Comparison of ENCODE assay signal across 13 cellular contexts in the genomic region with DNA sequence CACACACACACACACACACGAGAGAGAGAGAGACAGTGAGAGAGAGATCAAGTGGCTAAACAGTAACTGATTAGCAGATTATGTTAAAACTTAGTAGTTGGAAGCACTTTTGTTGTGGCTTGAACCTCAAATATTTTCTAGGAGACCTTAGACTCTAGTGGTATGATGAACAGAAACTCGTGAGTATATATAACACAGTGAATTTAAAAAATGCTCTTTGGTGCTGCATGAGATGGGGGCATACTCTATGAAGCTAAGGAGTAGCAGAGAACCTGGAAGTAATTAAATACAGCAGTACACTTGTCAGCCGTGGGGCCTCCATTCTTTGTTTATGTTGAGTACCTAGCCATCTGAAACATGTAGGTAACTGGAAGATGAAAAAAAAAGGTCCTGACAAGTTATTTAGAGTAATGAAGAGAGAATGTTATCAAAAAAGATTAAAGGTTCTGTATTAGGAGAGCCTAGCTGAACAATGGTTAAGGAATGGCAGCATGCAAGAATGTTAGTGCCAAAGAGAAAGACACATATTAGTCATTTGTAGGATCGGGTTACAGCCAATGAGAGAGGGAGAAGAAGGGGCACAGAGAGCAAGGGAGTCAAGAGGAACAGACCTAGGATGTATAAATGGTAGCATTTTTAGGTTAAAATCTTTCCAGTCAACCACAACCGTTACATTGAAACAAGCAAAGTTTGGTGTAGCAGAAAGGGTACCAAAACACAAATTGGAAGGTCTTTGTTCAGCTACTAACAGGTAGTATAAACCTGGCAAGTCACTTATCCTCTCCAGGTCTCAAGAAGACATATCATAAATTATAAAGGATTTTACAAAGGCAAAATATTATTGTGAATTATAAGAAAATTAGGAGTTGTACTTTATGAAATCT.
DNase-seq lines count a peak whose midpoint lies in the region; ATAC-seq and TF ChIP-seq lines count a peak whose summit lies in the region.
"Had no signal": no experiment of that assay in that cellular context is flagged by ENCODE, and none has a peak within 500 bp of the region (broad histone marks: within the 10 kb centered on the region; RNA-seq: fewer than 3 reads in every experiment).

No MANE protein-coding gene starts in this region.

- no peaks in the 10 kb centered on the region for H4K20me1 ChIP-seq in OCI-LY7 (ENCODE audit: insufficient read depth, low read length)
- H4K20me1 ChIP-seq in H9 (ENCODE audit: control insufficient read depth, insufficient read depth, insufficient read length): no peaks in the 10 kb centered on the region
- H4K20me1 ChIP-seq: BLaER1 had no signal

- peak overlapping the region; percentile 14 for H3K27ac Mint-ChIP-seq in MCF 10A (ENCODE audit: low read depth, unreplicated experiment)
- H3K27ac Mint-ChIP-seq in H9: no peak overlapping the region
- peak overlapping the region in 1 of 2 donors; percentile 37 for H3K27ac Mint-ChIP-seq in stimulated activated naive CD8-positive, alpha-beta T cell treated with anti-CD3 and anti-CD28 coated beads, Interleukin-15, amount 100 ng/mL, for 72 hours
- H3K27ac Mint-ChIP-seq: naive thymus-derived CD8-positive, alpha-beta T cell had no signal

- peak; percentile 65 for DNase-seq in MCF 10A (ENCODE audit: unreplicated experiment)
- no peak for DNase-seq in breast epithelium (ENCODE audit: low spot score in 2 of 2)
- DNase-seq in T1000 (lab: John Stamatoyannopoulos, UW): peak; percentile 2
- DNase-seq in hepatic stellate cell (ENCODE audit: low spot score): peak; percentile 15
- DNase-seq in OCI-LY7 (ENCODE audit: low spot score): no peak
- DNase-seq in H9: no peak
- no peak for DNase-seq in stimulated activated naive CD8-positive, alpha-beta T cell treated with anti-CD3 and anti-CD28 coated beads, Interleukin-15, amount 100 ng/mL, for 72 hours
- DNase-seq: central memory CD4-positive, alpha-beta T cell; naive thymus-derived CD8-positive, alpha-beta T cell; T-helper 1 cell; upper lobe of left lung had no signal

- no peak overlapping the region for H3T11ph ChIP-seq in H9 (ENCODE audit: low read length)

- H3K23me2 ChIP-seq in H9 (ENCODE audit: insufficient read length, low read depth, low read length, poor library complexity, severe bottlenecking): no peaks in the 10 kb centered on the region

- no peak overlapping the region for H3K14ac ChIP-seq in H9 (ENCODE audit: insufficient read depth, low read length)

- H2AFZ ChIP-seq in OCI-LY7 (ENCODE audit: low read length): no peak overlapping the region
- no peak overlapping the region for H2AFZ ChIP-seq in H9 (ENCODE audit: low read length)

- no peak overlapping the region for H2AK5ac ChIP-seq in H9 (ENCODE audit: insufficient read length, low read length)

- no peak overlapping the region for H4K5ac ChIP-seq in H9 (ENCODE audit: insufficient read length, low read depth, low read length)

- BruUV-seq in MCF 10A (replicated peaks; lab: Mats Ljungman, UMichigan) (no TSS peak), OCI-LY7 (replicated peaks; lab: Mats Ljungman, UMichigan) (no TSS peak)

- H3K27me3 ChIP-seq in breast epithelium (peaks cover 0 to 66% of the 10 kb centered on the region in 2 donors), H9 (ENCODE audit: insufficient read depth, low read length) (no peaks in the 10 kb centered on the region)
- H3K27me3 ChIP-seq: BLaER1, upper lobe of left lung had no signal

- no peaks in the 10 kb centered on the region for H3K9me2 ChIP-seq in OCI-LY7 (ENCODE audit: insufficient read depth, low read length)

- WGBS in H9 (ENCODE audit: extremely low coverage, insufficient read length, low lambda C conversion rate): no CpG with 5 or more reads among the region's 5 CpGs

- H3K4me3 ChIP-seq in breast epithelium (no peak overlapping the region), OCI-LY7 (ENCODE audit: low read depth, low read length, poor library complexity, severe bottlenecking) (no peak overlapping the region)
- H3K4me3 ChIP-seq: BLaER1, upper lobe of left lung had no signal

- H3K9me3 ChIP-seq in breast epithelium (no peaks in the 10 kb centered on the region), OCI-LY7 (ENCODE audit: low read length) (no peaks in the 10 kb centered on the region), H9 (ENCODE audit: control insufficient read depth, low read depth, low read length) (no peaks in the 10 kb centered on the region)
- H3K9me3 ChIP-seq: BLaER1, upper lobe of left lung had no signal

- H3K9me3 Mint-ChIP-seq in MCF 10A (ENCODE audit: unreplicated experiment) (no peaks in the 10 kb centered on the region), H9 (peaks cover 64% of the 10 kb centered on the region in 2 experiments)
- no peaks in the 10 kb centered on the region for H3K9me3 Mint-ChIP-seq in stimulated activated naive CD8-positive, alpha-beta T cell treated with anti-CD3 and anti-CD28 coated beads, Interleukin-15, amount 100 ng/mL, for 72 hours
- H3K9me3 Mint-ChIP-seq: naive thymus-derived CD8-positive, alpha-beta T cell had no signal

- no peak overlapping the region for H3K56ac ChIP-seq in H9 (ENCODE audit: insufficient read length, low read depth, low read length)

- ATAC-seq in GM18868 (IDR thresholded peaks at IDR 0.05; ENCODE audit: unreplicated experiment): no peak
- ATAC-seq in stimulated activated naive CD8-positive, alpha-beta T cell treated with anti-CD3 and anti-CD28 coated beads, Interleukin-15, amount 100 ng/mL, for 72 hours: no peak
- ATAC-seq: naive thymus-derived CD8-positive, alpha-beta T cell had no signal

- H2BK5ac ChIP-seq in H9 (ENCODE audit: insufficient read length, low read length): no peak overlapping the region

- H3K4me2 ChIP-seq in OCI-LY7 (ENCODE audit: low read length) (no peak overlapping the region), H9 (ENCODE audit: insufficient read depth, insufficient read length, low read length) (no peak overlapping the region)
- H3K4me2 ChIP-seq: BLaER1 had no signal

- no peak overlapping the region for H4K91ac ChIP-seq in H9 (ENCODE audit: insufficient read length, low read depth, low read length)

- no peak overlapping the region for H2BK20ac ChIP-seq in H9 (ENCODE audit: low read depth, low read length, poor library complexity, severe bottlenecking)

- H3K36me3 Mint-ChIP-seq in MCF 10A (ENCODE audit: insufficient read depth, unreplicated experiment): no peaks in the 10 kb centered on the region
- H3K36me3 Mint-ChIP-seq in H9 (ENCODE audit: insufficient read depth in 1 of 3, low read depth in 3 of 3): no peaks in the 10 kb centered on the region; a peak in 2 of 7 replicates
- H3K36me3 Mint-ChIP-seq: naive thymus-derived CD8-positive, alpha-beta T cell had no signal

- no peak overlapping the region for H3K4ac ChIP-seq in H9 (ENCODE audit: low read depth, low read length)

- no peak overlapping the region for H3K23ac ChIP-seq in H9 (ENCODE audit: insufficient read length, low read depth, low read length)

- POLR2A ChIA-PET in MCF 10A (lab: Yijun Ruan, JAX): interaction anchor here (0.6 to 4.8 kb wide), 10 partner anchors 10 to 258 kb away, joined by 3 to 46 read pairs (median 4); no protein-coding TSS in a partner anchor
- POLR2A ChIA-PET in OCI-LY7 (lab: Charles Lee): interaction anchor here (0.7 kb wide), 1 partner anchor 155 kb away, joined by 4 read pairs; no protein-coding TSS in a partner anchor

- H4K8ac ChIP-seq in H9 (replicated peaks; ENCODE audit: insufficient read length, low read depth, low read length): no peak overlapping the region

- intact Hi-C loops in MCF 10A (cut with micrococcal nuclease): no loop called here
- intact Hi-C loops in breast epithelium (cut with DNase I; ENCODE audit: low total_unique reads): no loop called here
- intact Hi-C loops in OCI-LY7 (cut with micrococcal nuclease; ENCODE audit: unreplicated experiment): no loop called here

- no peaks in the 10 kb centered on the region for H3K79me1 ChIP-seq in H9 (ENCODE audit: insufficient read depth, low read depth, low read length, poor library complexity, severe bottlenecking)

- no peak overlapping the region for H2BK15ac ChIP-seq in H9 (ENCODE audit: low read depth, low read length)

- CTCF ChIA-PET in MCF 10A (lab: Yijun Ruan, JAX): interaction anchor here (1.1 kb wide), 1 partner anchor 311 kb away, joined by 4 read pairs; no protein-coding TSS in a partner anchor
- CTCF ChIA-PET in OCI-LY7 (lab: Charles Lee; ENCODE audit: unreplicated experiment): no interaction called here

- no peaks in the 10 kb centered on the region for H3K79me2 ChIP-seq in OCI-LY7 (ENCODE audit: insufficient read depth, low read depth, low read length)
- H3K79me2 ChIP-seq in H9 (ENCODE audit: insufficient read depth, low read length): no peaks in the 10 kb centered on the region

- H3K27me3 Mint-ChIP-seq in MCF 10A (ENCODE audit: insufficient read depth, unreplicated experiment) (peaks cover 17% of the 10 kb centered on the region), H9 (ENCODE audit: low read depth) (peaks cover 2% of the 10 kb centered on the region; the same call in 1 of the 2 replicates)
- H3K27me3 Mint-ChIP-seq in stimulated activated naive CD8-positive, alpha-beta T cell treated with anti-CD3 and anti-CD28 coated beads, Interleukin-15, amount 100 ng/mL, for 72 hours: no peaks in the 10 kb centered on the region

- TF ChIP-seq POLR2A in breast epithelium (IDR thresholded peaks at IDR 0.05): no peak

- H2BK12ac ChIP-seq in H9 (ENCODE audit: insufficient read length, low read depth, low read length): no peak overlapping the region

- H3K18ac ChIP-seq in H9 (ENCODE audit: insufficient read length, low read depth, low read length): no peak overlapping the region

- no peak overlapping the region for H3K9ac ChIP-seq in H9 (ENCODE audit: extremely low read depth, insufficient read length, low read length)
- H3K9ac ChIP-seq: BLaER1 had no signal

- peaks cover 27% of the 10 kb centered on the region for H3K4me1 Mint-ChIP-seq in MCF 10A (ENCODE audit: insufficient read depth, unreplicated experiment)
- H3K4me1 Mint-ChIP-seq in H9: peaks cover 12% of the 10 kb centered on the region in 2 experiments
- H3K4me1 Mint-ChIP-seq in stimulated activated naive CD8-positive, alpha-beta T cell treated with anti-CD3 and anti-CD28 coated beads, Interleukin-15, amount 100 ng/mL, for 72 hours: peaks cover 7% of the 10 kb centered on the region

- H3K36me3 ChIP-seq in breast epithelium (no peaks in the 10 kb centered on the region), OCI-LY7 (ENCODE audit: insufficient read depth, low read length) (no peaks in the 10 kb centered on the region)
- H3K36me3 ChIP-seq: BLaER1, upper lobe of left lung had no signal

- peaks cover 0 to 4% of the 10 kb centered on the region in 2 donors for H3K4me1 ChIP-seq in breast epithelium
- no peaks in the 10 kb centered on the region for H3K4me1 ChIP-seq in OCI-LY7 (ENCODE audit: insufficient read depth, low read length, poor library complexity, severe bottlenecking)
- H3K4me1 ChIP-seq in H9 (ENCODE audit: insufficient read depth, low read length): peaks cover 2% of the 10 kb centered on the region; the same call in 1 of the 2 replicates

- H3K4me3 Mint-ChIP-seq in MCF 10A (ENCODE audit: unreplicated experiment) (no peak overlapping the region), H9 (no peak overlapping the region)
- no peak overlapping the region for H3K4me3 Mint-ChIP-seq in stimulated activated naive CD8-positive, alpha-beta T cell treated with anti-CD3 and anti-CD28 coated beads, Interleukin-15, amount 100 ng/mL, for 72 hours
- H3K4me3 Mint-ChIP-seq: naive thymus-derived CD8-positive, alpha-beta T cell had no signal

- H3K27ac ChIP-seq in breast epithelium (no peak overlapping the region), OCI-LY7 (ENCODE audit: low read depth, low read length, poor library complexity, severe bottlenecking) (no peak overlapping the region), H9 (ENCODE audit: insufficient read length, low read depth, low read length) (no peak overlapping the region)
- H3K27ac ChIP-seq: BLaER1, upper lobe of left lung had no signal

- H2BK120ac ChIP-seq in H9 (ENCODE audit: low read depth, low read length, poor library complexity, severe bottlenecking): no peak overlapping the region

- no peak for TF ChIP-seq CTCF in MCF 10A (IDR thresholded peaks at IDR 0.05; ENCODE audit: unreplicated experiment)
- no peak for TF ChIP-seq CTCF in breast epithelium (IDR thresholded peaks at IDR 0.05)
- TF ChIP-seq CTCF in OCI-LY7 (conservative IDR thresholded peaks at IDR 0.05; ENCODE audit: low read length): no peak
- no peak for TF ChIP-seq CTCF in H9 (conservative IDR thresholded peaks at IDR 0.05)

Comparison
In these comparisons a context has a peak if more than half of its experiments do, and no peak if none do; other contexts are left out.
1. DNase-seq: peak in MCF 10A (single experiment), T1000 (single experiment) and hepatic stellate cell (single experiment); none in breast epithelium (0 of 2), OCI-LY7 (single experiment), H9 (single experiment) and stimulated activated naive CD8-positive, alpha-beta T cell treated with anti-CD3 and anti-CD28 coated beads, Interleukin-15, amount 100 ng/mL, for 72 hours (0 of 2).